11 cellular contexts compared by ENCODE assay signal in genomic region chr15:58330836-58331561, GRCh38.
DNase-seq lines count a peak whose midpoint lies in the region; ATAC-seq, FAIRE-seq and TF ChIP-seq lines count a peak whose summit lies in the region.
"Had no signal": no experiment of that assay in that cellular context is flagged by ENCODE, and none has a peak within 500 bp of the region (broad histone marks: within the 10 kb centered on the region; RNA-seq: fewer than 3 reads in every experiment).

No MANE protein-coding gene starts in this region.

- ATAC-seq in A549, result no peak
- ATAC-seq in GM21515 (IDR thresholded peaks at IDR 0.05; ENCODE audit: unreplicated experiment), result no peak

- H3K4me3 ChIP-seq in A549 (0 out of 3 replicates have a peak overlapping the region, but pooled peaks have one; percentile 1), HUES64 (ENCODE audit: low read length) (no peak overlapping the region), breast epithelium (no peak overlapping the region), muscle layer of duodenum (ENCODE audit: low read depth in 1 of 2, low read length in 2 of 2) (no peak overlapping the region), testis (no peak overlapping the region)

- FAIRE-seq in A549 (lab: Jason Lieb, UNC), result no peak
- FAIRE-seq: G401.6 had no signal

- 77% methylated on average over 8 of the region's 8 CpGs for WGBS in A549 (ENCODE audit: missing lambda C conversion rate)
- 66% methylated on average over 8 of the region's 8 CpGs for WGBS in HUES64
- 69 to 80% methylated on average over 7 to 8 of the region's 8 CpGs for WGBS in testis, 2 donors

- intact Hi-C loops in breast epithelium (cut with DNase I; ENCODE audit: low total_unique reads), result no loop called here
- intact Hi-C loops in testis (cut with DNase I; ENCODE audit: low total_unique reads), result no loop called here

- no peak overlapping the region for H3K9ac ChIP-seq in HUES64 (ENCODE audit: low read depth, low read length)

- CTCF ChIA-PET in A549 (lab: Yijun Ruan, JAX), result interaction anchor here (0.9 to 2.1 kb wide), 9 partner anchors 9 to 1198 kb away, joined by 3 to 15 read pairs (median 4); partner anchors contain the start of gene MINDY2

- no peak for DNase-seq in A549 (ENCODE audit: low read depth in 1 of 2, low spot score in 1 of 2)
- no peak for DNase-seq in breast epithelium (ENCODE audit: low spot score in 2 of 2)
- DNase-seq in iPS-NIHi11 (ENCODE audit: low spot score), result no peak
- DNase-seq in testis, result no peak
- DNase-seq in NK-92 treated with Interleukin-12 subunit alpha and Interleukin-12 subunit beta, amount 100 ng/mL, for 24 hours (lab: John Stamatoyannopoulos, UW), result no peak
- DNase-seq: activated CD8-positive, alpha-beta memory T cell treated with anti-CD3 and anti-CD28 coated beads, Interleukin-2, amount 50 U/mL, for 48 hours; NCI-H1930 had no signal

- H3K36me3 ChIP-seq in HUES64 (ENCODE audit: insufficient read depth, low read length) (no peaks in the 10 kb centered on the region), breast epithelium (no peaks in the 10 kb centered on the region), muscle layer of duodenum (ENCODE audit: control insufficient read depth in 1 of 2, insufficient read depth in 2 of 2, low read length in 2 of 2) (no peaks in the 10 kb centered on the region), testis (ENCODE audit: low read depth, missing control alignments) (no peaks in the 10 kb centered on the region)

- TF ChIP-seq POLR2A in A549 (IDR thresholded peaks at IDR 0.05; ENCODE audit: low read length) (no peak), breast epithelium (IDR thresholded peaks at IDR 0.05) (no peak), testis (IDR thresholded peaks at IDR 0.05) (no peak)

- H3K4me2 ChIP-seq in A549, result peak overlapping the region; percentile 78

- TF ChIP-seq CTCF in A549 (IDR thresholded peaks at IDR 0.05) (no peak), breast epithelium (IDR thresholded peaks at IDR 0.05) (no peak), testis (IDR thresholded peaks at IDR 0.05) (no peak)

- peaks cover 41% of the 10 kb centered on the region for H3K4me1 ChIP-seq in A549
- H3K4me1 ChIP-seq in HUES64 (ENCODE audit: insufficient read depth, low read length), result peaks cover 39% of the 10 kb centered on the region
- H3K4me1 ChIP-seq in breast epithelium, result peaks cover 0 to 23% of the 10 kb centered on the region in 2 donors
- peaks cover 23% of the 10 kb centered on the region in 2 donors for H3K4me1 ChIP-seq in muscle layer of duodenum (ENCODE audit: control insufficient read depth in 1 of 2, insufficient read depth in 2 of 2, low read length in 2 of 2)
- H3K4me1 ChIP-seq in testis, result peaks cover 11% of the 10 kb centered on the region

- H3K27ac ChIP-seq in A549, result peak overlapping the region; percentile 92
- H3K27ac ChIP-seq in HUES64 (ENCODE audit: low read depth, low read length), result peak overlapping the region; percentile 77
- H3K27ac ChIP-seq in breast epithelium, result peak overlapping the region; percentile 95 to 97
- H3K27ac ChIP-seq in muscle layer of duodenum (ENCODE audit: low read length), result peak overlapping the region; percentile 84
- peak overlapping the region in 1 of 2 donors; percentile 20 for H3K27ac ChIP-seq in testis

- POLR2A ChIA-PET in A549 (lab: Yijun Ruan, JAX), result interaction anchor here (1.0 to 3.9 kb wide), 9 partner anchors 15 to 440 kb away, joined by 3 to 39 read pairs (median 15); partner anchors contain the start of genes ADAM10 and MINDY2

- H3K27me3 ChIP-seq in HUES64 (ENCODE audit: insufficient read depth, low read length), result no peaks in the 10 kb centered on the region
- no peaks in the 10 kb centered on the region for H3K27me3 ChIP-seq in breast epithelium
- no peaks in the 10 kb centered on the region for H3K27me3 ChIP-seq in muscle layer of duodenum (ENCODE audit: low read depth, low read length)
- no peaks in the 10 kb centered on the region for H3K27me3 ChIP-seq in testis

- no peak for TF ChIP-seq RAD21 in A549 (conservative IDR thresholded peaks at IDR 0.05 in 1 of 2, IDR thresholded peaks at IDR 0.05 in 1 of 2)

- H3K9me3 ChIP-seq in A549 (peaks cover 21% of the 10 kb centered on the region), HUES64 (ENCODE audit: insufficient read depth, low read depth, low read length) (peaks cover 6% of the 10 kb centered on the region), breast epithelium (peaks cover 0 to 4% of the 10 kb centered on the region in 2 donors), muscle layer of duodenum (ENCODE audit: control insufficient read depth in 1 of 2, low read length in 2 of 2) (no peaks in the 10 kb centered on the region), testis (no peaks in the 10 kb centered on the region)

- TF ChIP-seq EP300 in A549 (IDR thresholded peaks at IDR 0.05), result no peak

TF ChIP-seq in A549, 52 proteins besides CTCF, POLR2A, EP300 and RAD21:
- TF ChIP-seq SMC3 (IDR thresholded peaks at IDR 0.05) (no peak), HEYL (CRISPR knock-in tag; IDR thresholded peaks at IDR 0.05) (no peak)
TF ChIP-seq in A549: peak in this region for 0.
